Comparison of ENCODE assay signal across 19 cellular contexts in the genomic region with DNA sequence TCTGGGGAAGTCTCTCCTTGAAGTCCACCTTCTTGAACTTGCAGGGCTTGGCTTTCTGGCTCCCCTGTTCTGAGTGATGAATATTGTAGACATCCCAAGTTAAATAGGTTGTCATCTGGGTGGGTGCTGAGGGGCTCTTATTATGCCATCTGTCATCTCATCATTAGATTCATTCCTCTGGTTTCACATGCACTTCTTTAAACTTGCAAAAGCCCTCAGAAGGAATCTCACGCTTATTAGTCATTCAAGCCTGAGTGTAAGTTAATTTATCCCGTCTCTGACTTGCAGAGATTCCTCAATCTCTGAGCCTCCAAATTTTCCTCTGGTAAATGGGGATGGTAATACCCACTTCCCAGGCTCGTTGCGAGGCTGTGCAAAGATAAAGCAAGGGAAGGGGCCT. TPM values are rescaled to one million over a fixed set of nuclear protein-coding genes. Genes with fewer than 3 reads are reported as not detected.
DNase-seq lines count a peak whose midpoint lies in the region; ATAC-seq and TF ChIP-seq lines count a peak whose summit lies in the region.
"Had no signal": no experiment of that assay in that cellular context is flagged by ENCODE, and none has a peak within 500 bp of the region (broad histone marks: within the 10 kb centered on the region; RNA-seq: fewer than 3 reads in every experiment).

No MANE protein-coding gene starts in this region.

- no peak overlapping the region for H2AFZ ChIP-seq in GM23248
- no peak overlapping the region for H2AFZ ChIP-seq in mesenchymal stem cell (ENCODE audit: low read depth, low read length)

- H4K20me1 ChIP-seq in GM23248 (ENCODE audit: insufficient read depth), result no peaks in the 10 kb centered on the region

- no peak overlapping the region for H2BK15ac ChIP-seq in mesenchymal stem cell (ENCODE audit: low read depth, poor library complexity, severe bottlenecking)

- H4K91ac ChIP-seq in mesenchymal stem cell (ENCODE audit: low read length), result no peak overlapping the region

- H3K9ac ChIP-seq in GM23248, result no peak overlapping the region
- no peak overlapping the region for H3K9ac ChIP-seq in adipocyte (ENCODE audit: low read length)
- no peak overlapping the region for H3K9ac ChIP-seq in mesenchymal stem cell (ENCODE audit: low read length)
- H3K9ac ChIP-seq: BLaER1 had no signal

- ATAC-seq in HG03342 (IDR thresholded peaks at IDR 0.05; ENCODE audit: unreplicated experiment), result no peak
- ATAC-seq: GM12878, PC-3, Right ventricle myocardium inferior had no signal

- no peaks in the 10 kb centered on the region for H3K79me1 ChIP-seq in mesenchymal stem cell (replicated peaks; ENCODE audit: low read length, poor library complexity, severe bottlenecking)

- H3K9me3 ChIP-seq in GM23248 (ENCODE audit: low read depth) (no peaks in the 10 kb centered on the region), adipocyte (ENCODE audit: control insufficient read depth, low read length) (peaks cover 4% of the 10 kb centered on the region), mesenchymal stem cell (ENCODE audit: control insufficient read depth, low read length) (no peaks in the 10 kb centered on the region)

- H2BK120ac ChIP-seq in mesenchymal stem cell (ENCODE audit: low read depth, low read length), result no peak overlapping the region

- H3K9me2 ChIP-seq in GM23248 (ENCODE audit: insufficient read depth), result no peaks in the 10 kb centered on the region

- H3K4me2 ChIP-seq in GM23248 (ENCODE audit: unreplicated experiment), result no peak overlapping the region
- no peak overlapping the region for H3K4me2 ChIP-seq in mesenchymal stem cell (ENCODE audit: low read length, poor library complexity, severe bottlenecking)
- H3K4me2 ChIP-seq: BLaER1 had no signal

- no peak for TF ChIP-seq CTCF in AG10803 (conservative IDR thresholded peaks at IDR 0.05; ENCODE audit: low read length)
- TF ChIP-seq CTCF in GM20000 (IDR thresholded peaks at IDR 0.05; ENCODE audit: extremely low read depth, missing control alignments), result no peak

- no peaks in the 10 kb centered on the region for H3K79me2 ChIP-seq in GM23248 (ENCODE audit: insufficient read depth)

- DNase-seq in AG10803 (ENCODE audit: low read depth) (peak; percentile 60), GM23248 (peak; percentile 70), adipocyte (ENCODE audit: low read depth) (peak; percentile 8), mesenchymal stem cell (peak; percentile 17), retina (no peak), GM20000 (ENCODE audit: low spot score) (no peak), COLO668 (lab: John Stamatoyannopoulos, UW; ENCODE audit: unreplicated experiment) (no peak)
- DNase-seq: ACHN; CD8-positive, alpha-beta memory T cell; KBM-7; NCI-H1092 treated with DMSO at 0.1 percent for 48 hours; NCI-H1694; NCI-H748 treated with DMSO at 0.1 percent for 48 hours; PC-3 had no signal

- no peaks in the 10 kb centered on the region for H3F3A ChIP-seq in GM23248 (ENCODE audit: insufficient read depth)

- H3K36me3 ChIP-seq in GM23248 (ENCODE audit: low read depth) (no peaks in the 10 kb centered on the region), adipocyte (ENCODE audit: control insufficient read depth, insufficient read depth, low read length, severe bottlenecking) (no peaks in the 10 kb centered on the region), mesenchymal stem cell (ENCODE audit: control insufficient read depth in 1 of 2, insufficient read depth in 2 of 2, low read depth in 1 of 2, low read length in 2 of 2) (no peaks in the 10 kb centered on the region)

- H4K8ac ChIP-seq in mesenchymal stem cell (ENCODE audit: low read length), result no peak overlapping the region

- H3K23ac ChIP-seq in mesenchymal stem cell (ENCODE audit: low read length in 2 of 2), result no peak overlapping the region

- H2AK5ac ChIP-seq in mesenchymal stem cell (ENCODE audit: low read length, severe bottlenecking), result peak overlapping the region; percentile 13

- no peak overlapping the region for H2BK5ac ChIP-seq in mesenchymal stem cell (ENCODE audit: low read depth, low read length, poor library complexity, severe bottlenecking)

- in situ Hi-C loops in GM23248 (cut with MboI), result no loop called here

- H3K18ac ChIP-seq in mesenchymal stem cell (ENCODE audit: low read depth in 1 of 2, low read length in 2 of 2), result no peak overlapping the region

- peaks cover 28% of the 10 kb centered on the region for H3K27me3 ChIP-seq in GM23248 (replicated peaks; ENCODE audit: insufficient read depth)
- H3K27me3 ChIP-seq in adipocyte (replicated peaks; ENCODE audit: control insufficient read depth, insufficient read depth, low read length), result peaks cover 32% of the 10 kb centered on the region
- peaks cover 7 to 46% of the 10 kb centered on the region in 2 experiments for H3K27me3 ChIP-seq in mesenchymal stem cell (ENCODE audit: control insufficient read depth in 1 of 2, insufficient read depth in 1 of 2, low read length in 2 of 2)
- H3K27me3 ChIP-seq: BLaER1 had no signal

- H3K14ac ChIP-seq in mesenchymal stem cell (ENCODE audit: low read length in 2 of 2), result no peak overlapping the region

- H3K27ac ChIP-seq in GM23248 (no peak overlapping the region), mesenchymal stem cell (ENCODE audit: low read length, poor library complexity, severe bottlenecking) (no peak overlapping the region)
- H3K27ac ChIP-seq: BLaER1, SK-N-MC had no signal

- H3K4me1 ChIP-seq in GM23248 (ENCODE audit: insufficient read depth) (peaks cover 21% of the 10 kb centered on the region), adipocyte (ENCODE audit: control insufficient read depth, insufficient read depth, low read length) (no peaks in the 10 kb centered on the region), mesenchymal stem cell (ENCODE audit: control insufficient read depth, insufficient read depth, low read depth, low read length) (peaks cover 37% of the 10 kb centered on the region)

- no peak overlapping the region for H3K4ac ChIP-seq in mesenchymal stem cell (ENCODE audit: low read depth in 1 of 2, low read length in 2 of 2)

- H3K4me3 ChIP-seq in AG10803 (ENCODE audit: low read length), result no peak overlapping the region
- no peak overlapping the region for H3K4me3 ChIP-seq in GM23248
- no peak overlapping the region for H3K4me3 ChIP-seq in adipocyte (ENCODE audit: low read length)
- H3K4me3 ChIP-seq in mesenchymal stem cell (ENCODE audit: insufficient read depth in 1 of 2, low read depth in 1 of 2, low read length in 2 of 2), result no peak overlapping the region
- H3K4me3 ChIP-seq: BLaER1, GM12878, SK-N-MC had no signal

- WGBS in GM23248 (ENCODE audit: low coverage in 1 of 2, low lambda C conversion rate in 2 of 2, missing lambda C conversion rate in 2 of 2), 2 experiments, result 51 to 57% methylated on average over 4 of the region's 4 CpGs
- 77% methylated on average over 4 of the region's 4 CpGs for WGBS in mesenchymal stem cell

- no peak overlapping the region for H2BK12ac ChIP-seq in mesenchymal stem cell (ENCODE audit: low read length in 2 of 2)

RNA-seq across cellular contexts. Expression of gene MGAT5B, which starts 5.7 kb away (rescaled TPM):
- total RNA-seq in GM23248 (2014; rRNA removed; shearing (Covaris generic)), result 0.11 TPM in 1 of 2 replicates, not detected in the other
- polyA plus RNA-seq in GM23248 (2016; fragmentation: Nextera tagmentation; extraction: Ambion mirVana), result 0.16 TPM in 1 of 2 replicates, not detected in the other
- polyA plus RNA-seq in mesenchymal stem cell (2013, experiment 1 of 2), result 0.94 TPM
- polyA plus RNA-seq in mesenchymal stem cell (2013, experiment 2 of 2), result 1.1 TPM
- total RNA-seq: Right ventricle myocardium inferior had no signal
- polyA plus RNA-seq: GM12878 had no signal

Comparison
In these comparisons a context has a peak if more than half of its experiments do, and no peak if none do; other contexts are left out.
1. DNase-seq: peak in AG10803 (single experiment), GM23248 (single experiment), adipocyte (single experiment) and mesenchymal stem cell (single experiment); none in retina (single experiment), GM20000 (single experiment) and COLO668 (single experiment).